ENCODE assay signal across 8 cellular contexts in the genomic region with DNA sequence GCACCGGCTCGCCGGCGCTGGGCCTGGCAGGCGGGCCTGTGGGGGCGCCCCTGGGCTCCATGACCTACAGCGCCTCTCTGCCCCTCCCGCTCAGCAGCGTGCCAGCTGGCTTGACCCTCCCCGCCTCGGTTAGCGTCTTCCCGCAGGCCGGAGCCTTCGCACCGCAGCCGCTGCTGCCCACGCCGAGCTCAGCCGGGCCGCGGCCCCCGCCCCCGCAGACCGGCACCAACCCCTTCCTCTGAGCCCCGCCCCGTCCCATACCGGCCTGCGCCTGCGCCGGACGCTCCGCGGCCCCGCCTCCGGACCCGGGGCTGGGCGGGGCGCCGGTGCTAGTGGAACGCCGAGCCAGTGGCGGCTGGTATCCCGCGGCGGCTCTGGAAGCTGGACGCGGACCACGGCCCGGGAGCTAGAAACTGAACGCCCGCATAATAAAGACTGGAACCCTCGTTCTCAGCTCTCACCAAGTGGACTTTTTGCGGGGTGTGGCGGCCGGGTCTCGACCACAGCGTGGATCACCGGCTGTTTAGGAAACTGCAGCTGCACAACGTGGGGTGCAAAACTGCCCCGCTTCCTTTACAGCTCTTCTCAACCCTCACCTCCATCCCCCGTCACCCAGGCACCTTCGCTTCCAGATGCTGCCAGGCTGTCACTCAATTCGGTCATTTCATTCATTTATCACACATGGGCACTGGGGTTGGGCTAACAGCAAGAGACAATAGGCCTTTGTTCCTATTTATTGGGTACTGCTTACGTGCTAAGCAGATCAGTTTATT. TPM values are rescaled to one million over a fixed set of nuclear protein-coding genes. Genes with fewer than 3 reads are reported as not detected.
DNase-seq lines count a peak whose midpoint lies in the region; ATAC-seq, FAIRE-seq and TF ChIP-seq lines count a peak whose summit lies in the region.

No MANE protein-coding gene starts in this region.

- peak; percentile 44; the same call in 2 of the 3 replicates for TF ChIP-seq CTCF in GM12872 (IDR thresholded peaks at IDR 0.05; ENCODE audit: insufficient read depth, low read depth, low read length)
- TF ChIP-seq CTCF in right atrium auricular region (IDR thresholded peaks at IDR 0.05): peak in 1 of 2 donors; percentile 41

- DNase-seq in NCI-H1092 treated with DMSO at 0.1 percent for 48 hours (lab: John Stamatoyannopoulos, UW) (peak; percentile 61), amygdala (lab: John Stamatoyannopoulos, UW) (peak in 55 of 56 donors; percentile 21 to 94 (median 74)), right atrium auricular region (ENCODE audit: low spot score) (peak; percentile 83), putamen (ENCODE audit: low spot score) (peak; percentile 84), urothelium cell line (ENCODE audit: low spot score) (peak; percentile 97)

- FAIRE-seq in urothelium cell line (lab: Jason Lieb, UNC): peak; percentile 96

- peak overlapping the region; percentile 70 to 77 for H3K27ac ChIP-seq in right atrium auricular region

- peak; percentile 76 for ATAC-seq in HG02588 (IDR thresholded peaks at IDR 0.05; ENCODE audit: unreplicated experiment)

- H3K9me3 Mint-ChIP-seq in T-helper 1 cell treated with Interleukin-12 subunit alpha and Interleukin-12 subunit beta and Interleukin-4 antibody, amounts not matched to agents 30 μg/mL and 1 μg/mL, for 36 hours: no peaks in the 10 kb centered on the region

- H3K9me3 ChIP-seq in right atrium auricular region: no peaks in the 10 kb centered on the region

- peak overlapping the region; percentile 85 for H3K4me3 Mint-ChIP-seq in T-helper 1 cell treated with Interleukin-12 subunit alpha and Interleukin-12 subunit beta and Interleukin-4 antibody, amounts not matched to agents 30 μg/mL and 1 μg/mL, for 36 hours

- peaks cover 15% of the 10 kb centered on the region for H3K4me1 Mint-ChIP-seq in T-helper 1 cell treated with Interleukin-12 subunit alpha and Interleukin-12 subunit beta and Interleukin-4 antibody, amounts not matched to agents 30 μg/mL and 1 μg/mL, for 36 hours (ENCODE audit: low read depth)

- H3K27me3 Mint-ChIP-seq in T-helper 1 cell treated with Interleukin-12 subunit alpha and Interleukin-12 subunit beta and Interleukin-4 antibody, amounts not matched to agents 30 μg/mL and 1 μg/mL, for 36 hours (ENCODE audit: low read depth): peaks cover 21% of the 10 kb centered on the region

- H3K4me1 ChIP-seq in right atrium auricular region: peaks cover 0 to 23% of the 10 kb centered on the region in 2 donors

- H3K27ac Mint-ChIP-seq in T-helper 1 cell treated with Interleukin-12 subunit alpha and Interleukin-12 subunit beta and Interleukin-4 antibody, amounts not matched to agents 30 μg/mL and 1 μg/mL, for 36 hours: peak overlapping the region; percentile 49

- no peaks in the 10 kb centered on the region for H3K36me3 Mint-ChIP-seq in T-helper 1 cell treated with Interleukin-12 subunit alpha and Interleukin-12 subunit beta and Interleukin-4 antibody, amounts not matched to agents 30 μg/mL and 1 μg/mL, for 36 hours (ENCODE audit: low read depth)

- peak overlapping the region; percentile 53 to 60 for H3K4me3 ChIP-seq in right atrium auricular region

- no peaks in the 10 kb centered on the region for H3K36me3 ChIP-seq in right atrium auricular region

- no peaks in the 10 kb centered on the region for H3K27me3 ChIP-seq in right atrium auricular region

RNA-seq across cellular contexts. Expression of gene SPATA20, which starts 4.9 kb away (rescaled TPM):
- total RNA-seq in right atrium auricular region: 10 to 100 TPM; 42.8 to 59.3 TPM

RNA-seq across cellular contexts. Expression of gene EPN3, which starts 9.6 kb away (rescaled TPM):
- 10 to 100 TPM in 1 of 2 donors, 1 to 10 TPM in 1; 4.5 to 13.3 TPM for total RNA-seq in right atrium auricular region

RNA-seq across cellular contexts. Expression of gene CACNA1G, which starts 18.4 kb away (rescaled TPM):
- total RNA-seq in right atrium auricular region: 1 to 10 TPM; 4.3 to 6.2 TPM

RNA-seq across cellular contexts. Expression of gene MYCBPAP, which starts 33.9 kb away (rescaled TPM):
- under 1 TPM; 0.16 to 0.19 TPM for total RNA-seq in right atrium auricular region

Comparison
In these comparisons a context has a peak if more than half of its experiments do, and no peak if none do; other contexts are left out.
1. Peak in every context shown above with its lines: DNase-seq, ATAC-seq, H3K4me3 ChIP-seq and H3K27ac ChIP-seq.